In genomic region chr22:28329582-28330073, GRCh38 we compare ENCODE assay signal across 16 cellular contexts.
DNase-seq lines count a peak whose midpoint lies in the region; ATAC-seq and TF ChIP-seq lines count a peak whose summit lies in the region.
"Had no signal": no experiment of that assay in that cellular context is flagged by ENCODE, and none has a peak within 500 bp of the region (broad histone marks: within the 10 kb centered on the region; RNA-seq: fewer than 3 reads in every experiment).

No MANE protein-coding gene starts in this region.

- no peak overlapping the region for H3K4me2 ChIP-seq in PC-3 (ENCODE audit: low read length)

- H3K27ac Mint-ChIP-seq in activated CD8-positive, alpha-beta memory T cell treated with anti-CD3 and anti-CD28 coated beads, Interleukin-2, amount 10 ng/mL, durations not matched to agents 7 days and 5 days, result peak overlapping the region; percentile 1
- H3K27ac Mint-ChIP-seq: memory B cell had no signal

- CTCF ChIA-PET in activated CD8-positive, alpha-beta memory T cell treated with anti-CD3 and anti-CD28 coated beads, Interleukin-2, amount 10 ng/mL, durations not matched to agents 7 days and 5 days (lab: Charles Lee), result interaction anchor here (1.4 kb wide), 1 partner anchor 112 kb away, joined by 4 read pairs; no protein-coding TSS in a partner anchor
- CTCF ChIA-PET in PC-3 (lab: Charles Lee), result no interaction called here

- no peak for DNase-seq in activated CD8-positive, alpha-beta memory T cell treated with anti-CD3 and anti-CD28 coated beads, Interleukin-2, amount 10 ng/mL, durations not matched to agents 7 days and 5 days
- DNase-seq in activated CD8-positive, alpha-beta memory T cell treated with anti-CD3 and anti-CD28 coated beads for 24 hours, result no peak
- DNase-seq in amniotic epithelial cell (ENCODE audit: low read depth), result peak; percentile 86
- DNase-seq in left cardiac atrium, result no peak
- no peak for DNase-seq in NCI-H510A treated with DMSO at 0.1 percent for 48 hours (lab: John Stamatoyannopoulos, UW)
- DNase-seq in PC-3, result no peak
- DNase-seq: activated gamma-delta T cell treated with Interleukin-2 at 50 U/mL for 16 hours, brain microvascular endothelial cell, Caco-2, SIG-M5, spleen had no signal

- H3K27me3 Mint-ChIP-seq in activated CD8-positive, alpha-beta memory T cell treated with anti-CD3 and anti-CD28 coated beads, Interleukin-2, amount 10 ng/mL, durations not matched to agents 7 days and 5 days, result peaks cover 17% of the 10 kb centered on the region

- H3K4me3 Mint-ChIP-seq in activated CD8-positive, alpha-beta memory T cell treated with anti-CD3 and anti-CD28 coated beads, Interleukin-2, amount 10 ng/mL, durations not matched to agents 7 days and 5 days, result no peak overlapping the region
- H3K4me3 Mint-ChIP-seq: memory B cell had no signal

- no peaks in the 10 kb centered on the region for H3K9me2 ChIP-seq in PC-3 (replicated peaks; ENCODE audit: low read length)

- POLR2A ChIA-PET in PC-3 (lab: Charles Lee; ENCODE audit: unreplicated experiment), result interaction anchor here (0.6 kb wide), 1 partner anchor 257 kb away, joined by 4 read pairs; no protein-coding TSS in a partner anchor

- H3K36me3 Mint-ChIP-seq in activated CD8-positive, alpha-beta memory T cell treated with anti-CD3 and anti-CD28 coated beads, Interleukin-2, amount 10 ng/mL, durations not matched to agents 7 days and 5 days, result no peaks in the 10 kb centered on the region
- H3K36me3 Mint-ChIP-seq: memory B cell had no signal

- peaks cover 12% of the 10 kb centered on the region for H3K4me1 Mint-ChIP-seq in activated CD8-positive, alpha-beta memory T cell treated with anti-CD3 and anti-CD28 coated beads, Interleukin-2, amount 10 ng/mL, durations not matched to agents 7 days and 5 days
- H3K4me1 Mint-ChIP-seq: memory B cell had no signal

- H3K27ac ChIP-seq in subcutaneous abdominal adipose tissue (ENCODE audit: low read depth, low read length) (peak overlapping the region; percentile 26), PC-3 (ENCODE audit: low read length) (no peak overlapping the region)
- H3K27ac ChIP-seq: brain microvascular endothelial cell, HL-60, neutrophil had no signal

- H3K9ac ChIP-seq in subcutaneous abdominal adipose tissue (ENCODE audit: low read length in 5 of 5), result no peak overlapping the region
- no peak overlapping the region for H3K9ac ChIP-seq in PC-3 (ENCODE audit: low read length)

- no peaks in the 10 kb centered on the region for H3F3A ChIP-seq in PC-3 (ENCODE audit: low read length, unreplicated experiment)

- intact Hi-C loops in left cardiac atrium (cut with DNase I) (no loop called here), PC-3 (cut with micrococcal nuclease) (no loop called here)

- H3K4me3 ChIP-seq in subcutaneous abdominal adipose tissue (ENCODE audit: low read depth in 1 of 5, low read length in 5 of 5), result no peak overlapping the region
- no peak overlapping the region for H3K4me3 ChIP-seq in PC-3 (ENCODE audit: low read length)
- H3K4me3 ChIP-seq: spleen had no signal

- H3K79me2 ChIP-seq in PC-3 (ENCODE audit: low read length), result no peaks in the 10 kb centered on the region

- H3K4me1 ChIP-seq in subcutaneous abdominal adipose tissue (ENCODE audit: control insufficient read depth in 5 of 5, insufficient read depth in 5 of 5, low read length in 5 of 5), result peaks cover 0 to 34% (median 16%) of the 10 kb centered on the region in 5 donors
- H3K4me1 ChIP-seq in PC-3 (ENCODE audit: insufficient read depth, low read length), result no peaks in the 10 kb centered on the region
- H3K4me1 ChIP-seq: Caco-2 had no signal

- no TSS peak for BruUV-seq in PC-3 (replicated peaks; lab: Mats Ljungman, UMichigan)

- H3K27me3 ChIP-seq in subcutaneous abdominal adipose tissue (ENCODE audit: control insufficient read depth in 5 of 5, insufficient read depth in 4 of 5, low read length in 5 of 5), result no peaks in the 10 kb centered on the region
- no peaks in the 10 kb centered on the region for H3K27me3 ChIP-seq in PC-3 (ENCODE audit: low read length)
- H3K27me3 ChIP-seq: brain microvascular endothelial cell, neutrophil, spleen had no signal

- no peak for TF ChIP-seq CTCF in PC-3 (conservative IDR thresholded peaks at IDR 0.05; ENCODE audit: low read depth, low read length)

- H4K20me1 ChIP-seq in PC-3 (ENCODE audit: low read length), result no peaks in the 10 kb centered on the region

- H3K9me3 ChIP-seq in subcutaneous abdominal adipose tissue (ENCODE audit: control insufficient read depth in 5 of 5, low read length in 5 of 5) (no peaks in the 10 kb centered on the region), PC-3 (ENCODE audit: low read length) (no peaks in the 10 kb centered on the region)
- H3K9me3 ChIP-seq: Caco-2, neutrophil had no signal

- H3K9me3 Mint-ChIP-seq in activated CD8-positive, alpha-beta memory T cell treated with anti-CD3 and anti-CD28 coated beads, Interleukin-2, amount 10 ng/mL, durations not matched to agents 7 days and 5 days (ENCODE audit: low read depth), result no peaks in the 10 kb centered on the region

- H3K36me3 ChIP-seq in subcutaneous abdominal adipose tissue (ENCODE audit: control insufficient read depth in 5 of 5, insufficient read depth in 5 of 5, low read length in 5 of 5) (no peaks in the 10 kb centered on the region), PC-3 (ENCODE audit: low read depth, low read length) (no peaks in the 10 kb centered on the region)
- H3K36me3 ChIP-seq: brain microvascular endothelial cell, neutrophil, spleen had no signal

- no peak overlapping the region for H2AFZ ChIP-seq in PC-3 (ENCODE audit: low read length)

- ATAC-seq in activated CD8-positive, alpha-beta memory T cell treated with anti-CD3 and anti-CD28 coated beads, Interleukin-2, amount 10 ng/mL, durations not matched to agents 7 days and 5 days, result no peak
- peak; percentile 22 to 73 for ATAC-seq in left cardiac atrium
- no peak for ATAC-seq in PC-3
- no peak for ATAC-seq in HG03095 (IDR thresholded peaks at IDR 0.05; ENCODE audit: unreplicated experiment)

Comparison
In these comparisons a context has a peak if more than half of its experiments do, and no peak if none do; other contexts are left out.
1. ATAC-seq: peak in left cardiac atrium (2 of 2); none in activated CD8-positive, alpha-beta memory T cell treated with anti-CD3 and anti-CD28 coated beads, Interleukin-2, amount 10 ng/mL, durations not matched to agents 7 days and 5 days (single experiment), PC-3 (single experiment) and HG03095 (single experiment).